In genomic region chr7:74481458-74482324, GRCh38 we compare ENCODE assay signal across 10 cellular contexts. TPM values are rescaled to one million over a fixed set of nuclear protein-coding genes. Genes with fewer than 3 reads are reported as not detected.
A peak's percentile ranks its signal among the peaks of the same experiment; 100 is the strongest.
DNase-seq lines count a peak whose midpoint lies in the region; ATAC-seq and TF ChIP-seq lines count a peak whose summit lies in the region.
"Had no signal": no experiment of that assay in that cellular context is flagged by ENCODE, and none has a peak within 500 bp of the region (broad histone marks: within the 10 kb centered on the region; RNA-seq: fewer than 3 reads in every experiment).

No MANE protein-coding gene starts in this region.

- H3K4me3 ChIP-seq in Caco-2 (ENCODE audit: low read depth, low read length) = no peak overlapping the region
- no peak overlapping the region for H3K4me3 ChIP-seq in SJSA1
- H3K4me3 ChIP-seq in fibroblast of mammary gland (ENCODE audit: control insufficient read depth, low read depth, low read length) = no peak overlapping the region
- H3K4me3 ChIP-seq in psoas muscle = peak overlapping the region; percentile 58

- intact Hi-C loops in Caco-2 (cut with micrococcal nuclease; ENCODE audit: unreplicated experiment) = no loop called here
- intact Hi-C loops in psoas muscle (cut with DNase I) = loop anchor here in 1 of 2 donors (2.0 kb wide), 1 partner anchor 27 kb away; no protein-coding TSS in a partner anchor
- intact Hi-C loops in left colon (cut with DNase I, micrococcal nuclease) = no loop called here

- TF ChIP-seq CTCF in Caco-2 (IDR thresholded peaks at IDR 0.05; ENCODE audit: insufficient read depth in 1 of 2, low read depth in 1 of 2, low read length in 1 of 2, severe bottlenecking in 1 of 2, unreplicated experiment in 1 of 2) = no peak
- TF ChIP-seq CTCF in fibroblast of mammary gland (conservative IDR thresholded peaks at IDR 0.05; ENCODE audit: control insufficient read depth, insufficient read depth, low read depth, low read length) = no peak
- no peak for TF ChIP-seq CTCF in psoas muscle (IDR thresholded peaks at IDR 0.05)

- no peaks in the 10 kb centered on the region for H3K9me3 Mint-ChIP-seq in Caco-2 (ENCODE audit: unreplicated experiment)

- no peaks in the 10 kb centered on the region for H3K27me3 Mint-ChIP-seq in Caco-2 (ENCODE audit: insufficient read depth, unreplicated experiment)

- peak overlapping the region; percentile 77 for H3K27ac Mint-ChIP-seq in Caco-2 (ENCODE audit: unreplicated experiment)

- 36 to 49% (median 43%) methylated on average over 9 to 10 of the region's 10 CpGs for WGBS in psoas muscle, 3 donors

- H3K9me3 ChIP-seq in Caco-2 (no peaks in the 10 kb centered on the region), SJSA1 (replicated peaks) (no peaks in the 10 kb centered on the region), psoas muscle (no peaks in the 10 kb centered on the region)

- H3K4me1 Mint-ChIP-seq in Caco-2 (ENCODE audit: low read depth, unreplicated experiment) = peaks cover 20% of the 10 kb centered on the region

- peak in 1 of 4 donors; percentile 24 for ATAC-seq in psoas muscle
- ATAC-seq in GM21737 (IDR thresholded peaks at IDR 0.05; ENCODE audit: unreplicated experiment) = no peak
- ATAC-seq in left colon = no peak
- ATAC-seq in GM19023 (IDR thresholded peaks at IDR 0.05; ENCODE audit: unreplicated experiment) = no peak

- CTCF ChIA-PET in Caco-2 (lab: Charles Lee) = no interaction called here

- H3K27ac ChIP-seq in SJSA1 (peak overlapping the region; percentile 63), psoas muscle (peak overlapping the region; percentile 96)

- POLR2A ChIA-PET in Caco-2 (lab: Charles Lee) = no interaction called here

- H3K4me1 ChIP-seq in Caco-2 (peaks cover 40% of the 10 kb centered on the region), SJSA1 (replicated peaks) (peaks cover 74% of the 10 kb centered on the region), psoas muscle (peaks cover 76% of the 10 kb centered on the region)

- peaks cover 28% of the 10 kb centered on the region for H3K36me3 Mint-ChIP-seq in Caco-2 (ENCODE audit: insufficient read depth, unreplicated experiment)

- H3K36me3 ChIP-seq in Caco-2 (ENCODE audit: control insufficient read depth, insufficient read depth, low read length) (no peaks in the 10 kb centered on the region), SJSA1 (peaks cover 2% of the 10 kb centered on the region; the same call in 1 of the 2 replicates), psoas muscle (ENCODE audit: insufficient read depth in 1 of 2, low read depth in 1 of 2) (no peaks in the 10 kb centered on the region)

- no peak for DNase-seq in Caco-2
- no peak for DNase-seq in SJSA1 (ENCODE audit: low read depth in 1 of 2, low spot score in 2 of 2)
- DNase-seq in fibroblast of mammary gland (ENCODE audit: low read depth) = peak; percentile 38
- DNase-seq in psoas muscle = no peak
- DNase-seq in left colon = no peak
- DNase-seq in NCI-H2196 treated with DMSO at 0.1 percent for 48 hours (lab: John Stamatoyannopoulos, UW; ENCODE audit: unreplicated experiment) = no peak
- DNase-seq: DMS79, glutamatergic neuron had no signal

- BruUV-seq in Caco-2 (replicated peaks; lab: Mats Ljungman, UMichigan) = no TSS peak

- no peaks in the 10 kb centered on the region for H3K27me3 ChIP-seq in Caco-2 (replicated peaks; ENCODE audit: control insufficient read depth, insufficient read depth, low read length)
- no peaks in the 10 kb centered on the region for H3K27me3 ChIP-seq in SJSA1 (replicated peaks)
- no peaks in the 10 kb centered on the region for H3K27me3 ChIP-seq in psoas muscle (ENCODE audit: insufficient read depth in 3 of 3, low read length in 2 of 3)

- no peak overlapping the region for H3K4me3 Mint-ChIP-seq in Caco-2 (ENCODE audit: unreplicated experiment)

RNA-seq across cellular contexts. Expression of gene GTF2IRD1, which starts 28.0 kb away (rescaled TPM):
- total RNA-seq in Caco-2 (2022) (53.6 and 54.6 TPM in 2 replicates), psoas muscle (100 to 1,000 TPM in 1 of 4 donors, 10 to 100 TPM in 3; 40.5 to 149 (median 80.8) TPM), left colon (10 to 100 TPM; 14.6 to 14.8 TPM)
- 9.9 and 21.2 TPM in 2 replicates for total RNA-seq in SJSA1 (2014; rRNA removed; shearing (Covaris generic))
- 10 to 100 TPM; 43.0 to 79.0 (median 46.9) TPM for polyA plus RNA-seq in psoas muscle
